ENCODE assay signal across 1 cellular context in the genomic region with DNA sequence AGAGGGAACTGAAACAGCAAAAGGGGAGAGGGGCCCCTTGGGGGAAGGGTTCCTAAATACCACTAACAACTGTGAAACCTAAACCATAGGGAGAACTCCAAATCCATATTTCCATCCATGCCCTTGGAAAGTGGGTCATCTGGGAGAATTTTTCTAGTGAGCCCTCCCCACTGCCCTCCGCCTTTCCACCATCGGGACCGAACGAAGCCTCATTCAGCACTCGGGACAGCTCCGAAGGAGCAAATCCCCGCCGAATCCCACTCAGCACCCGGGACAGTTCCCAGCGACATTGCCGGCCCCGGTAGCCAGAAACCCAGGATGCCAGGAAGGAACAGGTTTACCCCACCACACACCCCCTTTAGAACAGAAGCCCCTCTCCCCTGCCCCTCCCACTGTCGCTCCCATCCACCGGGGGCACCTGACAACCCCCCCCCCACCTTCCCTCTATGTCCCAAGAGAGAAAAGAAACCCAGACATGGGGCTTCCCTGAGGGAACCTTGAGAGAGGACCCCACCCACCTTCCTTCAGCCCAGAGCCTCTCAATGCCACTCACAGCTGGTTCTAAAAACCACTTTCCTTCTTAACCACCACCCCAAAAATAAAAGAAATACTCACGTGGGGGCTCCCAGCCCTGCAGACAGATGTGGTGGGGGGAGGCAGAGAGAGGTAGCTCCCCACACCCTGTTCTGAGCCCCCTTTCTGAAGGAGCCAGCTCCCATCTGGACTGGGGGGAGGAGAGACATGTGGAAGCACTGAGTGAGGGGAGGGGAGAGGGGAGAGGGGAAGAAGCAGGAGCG.
TF ChIP-seq lines count a peak whose summit lies in the region.

No MANE protein-coding gene starts in this region.

TF ChIP-seq in WTC11, 78 proteins besides CTCF, POLR2A, EP300 and RAD21 (continued from another document and continues in another):
- TF ChIP-seq, protein P1, sequence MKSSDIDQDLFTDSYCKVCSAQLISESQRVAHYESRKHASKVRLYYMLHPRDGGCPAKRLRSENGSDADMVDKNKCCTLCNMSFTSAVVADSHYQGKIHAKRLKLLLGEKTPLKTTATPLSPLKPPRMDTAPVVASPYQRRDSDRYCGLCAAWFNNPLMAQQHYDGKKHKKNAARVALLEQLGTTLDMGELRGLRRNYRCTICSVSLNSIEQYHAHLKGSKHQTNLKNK (CRISPR knock-in tag; IDR thresholded peaks at IDR 0.05): no peak
- TF ChIP-seq, protein P2, sequence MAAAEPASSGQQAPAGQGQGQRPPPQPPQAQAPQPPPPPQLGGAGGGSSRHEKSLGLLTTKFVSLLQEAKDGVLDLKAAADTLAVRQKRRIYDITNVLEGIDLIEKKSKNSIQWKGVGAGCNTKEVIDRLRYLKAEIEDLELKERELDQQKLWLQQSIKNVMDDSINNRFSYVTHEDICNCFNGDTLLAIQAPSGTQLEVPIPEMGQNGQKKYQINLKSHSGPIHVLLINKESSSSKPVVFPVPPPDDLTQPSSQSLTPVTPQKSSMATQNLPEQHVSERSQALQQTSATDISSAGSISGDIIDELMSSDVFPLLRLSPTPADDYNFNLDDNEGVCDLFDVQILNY (CRISPR knock-in tag; IDR thresholded peaks at IDR 0.05): peak; percentile 91
- peak; percentile 76; the same call in 1 of the 2 replicates for TF ChIP-seq NR2C2 (CRISPR knock-in tag; IDR thresholded peaks at IDR 0.05)
- TF ChIP-seq KAT7 (CRISPR knock-in tag; IDR thresholded peaks at IDR 0.05; ENCODE audit: borderline replicate concordance): 0 out of 2 replicates have a peak, but pooled peaks have one; percentile 50
- TF ChIP-seq, protein P3, sequence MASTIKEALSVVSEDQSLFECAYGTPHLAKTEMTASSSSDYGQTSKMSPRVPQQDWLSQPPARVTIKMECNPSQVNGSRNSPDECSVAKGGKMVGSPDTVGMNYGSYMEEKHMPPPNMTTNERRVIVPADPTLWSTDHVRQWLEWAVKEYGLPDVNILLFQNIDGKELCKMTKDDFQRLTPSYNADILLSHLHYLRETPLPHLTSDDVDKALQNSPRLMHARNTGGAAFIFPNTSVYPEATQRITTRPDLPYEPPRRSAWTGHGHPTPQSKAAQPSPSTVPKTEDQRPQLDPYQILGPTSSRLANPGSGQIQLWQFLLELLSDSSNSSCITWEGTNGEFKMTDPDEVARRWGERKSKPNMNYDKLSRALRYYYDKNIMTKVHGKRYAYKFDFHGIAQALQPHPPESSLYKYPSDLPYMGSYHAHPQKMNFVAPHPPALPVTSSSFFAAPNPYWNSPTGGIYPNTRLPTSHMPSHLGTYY (CRISPR knock-in tag; IDR thresholded peaks at IDR 0.05): no peak
- peak; percentile 72; the same call in 1 of the 2 replicates for TF ChIP-seq ZNF138 (CRISPR knock-in tag; conservative IDR thresholded peaks at IDR 0.05)
- TF ChIP-seq, protein P4, sequence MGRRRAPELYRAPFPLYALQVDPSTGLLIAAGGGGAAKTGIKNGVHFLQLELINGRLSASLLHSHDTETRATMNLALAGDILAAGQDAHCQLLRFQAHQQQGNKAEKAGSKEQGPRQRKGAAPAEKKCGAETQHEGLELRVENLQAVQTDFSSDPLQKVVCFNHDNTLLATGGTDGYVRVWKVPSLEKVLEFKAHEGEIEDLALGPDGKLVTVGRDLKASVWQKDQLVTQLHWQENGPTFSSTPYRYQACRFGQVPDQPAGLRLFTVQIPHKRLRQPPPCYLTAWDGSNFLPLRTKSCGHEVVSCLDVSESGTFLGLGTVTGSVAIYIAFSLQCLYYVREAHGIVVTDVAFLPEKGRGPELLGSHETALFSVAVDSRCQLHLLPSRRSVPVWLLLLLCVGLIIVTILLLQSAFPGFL (CRISPR knock-in tag; IDR thresholded peaks at IDR 0.05; ENCODE audit: borderline replicate concordance): peak; percentile 98
- TF ChIP-seq, protein P5, sequence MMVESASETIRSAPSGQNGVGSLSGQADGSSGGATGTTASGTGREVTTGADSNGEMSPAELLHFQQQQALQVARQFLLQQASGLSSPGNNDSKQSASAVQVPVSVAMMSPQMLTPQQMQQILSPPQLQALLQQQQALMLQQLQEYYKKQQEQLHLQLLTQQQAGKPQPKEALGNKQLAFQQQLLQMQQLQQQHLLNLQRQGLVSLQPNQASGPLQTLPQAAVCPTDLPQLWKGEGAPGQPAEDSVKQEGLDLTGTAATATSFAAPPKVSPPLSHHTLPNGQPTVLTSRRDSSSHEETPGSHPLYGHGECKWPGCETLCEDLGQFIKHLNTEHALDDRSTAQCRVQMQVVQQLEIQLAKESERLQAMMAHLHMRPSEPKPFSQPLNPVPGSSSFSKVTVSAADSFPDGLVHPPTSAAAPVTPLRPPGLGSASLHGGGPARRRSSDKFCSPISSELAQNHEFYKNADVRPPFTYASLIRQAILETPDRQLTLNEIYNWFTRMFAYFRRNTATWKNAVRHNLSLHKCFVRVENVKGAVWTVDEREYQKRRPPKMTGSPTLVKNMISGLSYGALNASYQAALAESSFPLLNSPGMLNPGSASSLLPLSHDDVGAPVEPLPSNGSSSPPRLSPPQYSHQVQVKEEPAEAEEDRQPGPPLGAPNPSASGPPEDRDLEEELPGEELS (CRISPR knock-in tag; IDR thresholded peaks at IDR 0.05): peak; percentile 99
- TF ChIP-seq ZBTB21 (CRISPR knock-in tag; IDR thresholded peaks at IDR 0.05; ENCODE audit: borderline replicate concordance): peak; percentile 90; the same call in 1 of the 2 replicates
- no peak for TF ChIP-seq ZNF416 (CRISPR knock-in tag; IDR thresholded peaks at IDR 0.05)
- TF ChIP-seq PRRX2 (CRISPR knock-in tag; IDR thresholded peaks at IDR 0.05): 0 out of 2 replicates have a peak, but pooled peaks have one; percentile 47
- TF ChIP-seq, protein P6, sequence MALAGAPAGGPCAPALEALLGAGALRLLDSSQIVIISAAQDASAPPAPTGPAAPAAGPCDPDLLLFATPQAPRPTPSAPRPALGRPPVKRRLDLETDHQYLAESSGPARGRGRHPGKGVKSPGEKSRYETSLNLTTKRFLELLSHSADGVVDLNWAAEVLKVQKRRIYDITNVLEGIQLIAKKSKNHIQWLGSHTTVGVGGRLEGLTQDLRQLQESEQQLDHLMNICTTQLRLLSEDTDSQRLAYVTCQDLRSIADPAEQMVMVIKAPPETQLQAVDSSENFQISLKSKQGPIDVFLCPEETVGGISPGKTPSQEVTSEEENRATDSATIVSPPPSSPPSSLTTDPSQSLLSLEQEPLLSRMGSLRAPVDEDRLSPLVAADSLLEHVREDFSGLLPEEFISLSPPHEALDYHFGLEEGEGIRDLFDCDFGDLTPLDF (CRISPR knock-in tag; IDR thresholded peaks at IDR 0.05): peak; percentile 96
- TF ChIP-seq ZNF263 (CRISPR knock-in tag; IDR thresholded peaks at IDR 0.05; ENCODE audit: low read depth): no peak
- peak; percentile 97 for TF ChIP-seq TP53 (CRISPR knock-in tag; IDR thresholded peaks at IDR 0.05)
- TF ChIP-seq ZNF423 (CRISPR knock-in tag; IDR thresholded peaks at IDR 0.05): peak; percentile 57; the same call in 1 of the 2 replicates
- TF ChIP-seq SMAD3 (CRISPR knock-in tag; IDR thresholded peaks at IDR 0.05; ENCODE audit: borderline replicate concordance): peak; percentile 96
- peak; percentile 97 for TF ChIP-seq ZNF232 (CRISPR knock-in tag; IDR thresholded peaks at IDR 0.05)
- TF ChIP-seq OVOL2 (CRISPR knock-in tag; IDR thresholded peaks at IDR 0.05; ENCODE audit: borderline replicate concordance): no peak
- TF ChIP-seq, protein P7, sequence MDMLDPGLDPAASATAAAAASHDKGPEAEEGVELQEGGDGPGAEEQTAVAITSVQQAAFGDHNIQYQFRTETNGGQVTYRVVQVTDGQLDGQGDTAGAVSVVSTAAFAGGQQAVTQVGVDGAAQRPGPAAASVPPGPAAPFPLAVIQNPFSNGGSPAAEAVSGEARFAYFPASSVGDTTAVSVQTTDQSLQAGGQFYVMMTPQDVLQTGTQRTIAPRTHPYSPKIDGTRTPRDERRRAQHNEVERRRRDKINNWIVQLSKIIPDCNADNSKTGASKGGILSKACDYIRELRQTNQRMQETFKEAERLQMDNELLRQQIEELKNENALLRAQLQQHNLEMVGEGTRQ (CRISPR knock-in tag; IDR thresholded peaks at IDR 0.05): peak; percentile 50; the same call in 1 of the 2 replicates
- TF ChIP-seq, protein P8, sequence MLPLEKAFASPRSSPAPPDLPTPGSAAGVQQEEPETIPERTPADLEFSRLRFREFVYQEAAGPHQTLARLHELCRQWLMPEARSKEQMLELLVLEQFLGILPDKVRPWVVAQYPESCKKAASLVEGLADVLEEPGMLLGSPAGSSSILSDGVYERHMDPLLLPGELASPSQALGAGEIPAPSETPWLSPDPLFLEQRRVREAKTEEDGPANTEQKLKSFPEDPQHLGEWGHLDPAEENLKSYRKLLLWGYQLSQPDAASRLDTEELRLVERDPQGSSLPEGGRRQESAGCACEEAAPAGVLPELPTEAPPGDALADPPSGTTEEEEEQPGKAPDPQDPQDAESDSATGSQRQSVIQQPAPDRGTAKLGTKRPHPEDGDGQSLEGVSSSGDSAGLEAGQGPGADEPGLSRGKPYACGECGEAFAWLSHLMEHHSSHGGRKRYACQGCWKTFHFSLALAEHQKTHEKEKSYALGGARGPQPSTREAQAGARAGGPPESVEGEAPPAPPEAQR (CRISPR knock-in tag; IDR thresholded peaks at IDR 0.05): peak; percentile 91
- no peak for TF ChIP-seq NFATC4 (CRISPR knock-in tag; IDR thresholded peaks at IDR 0.05)
- peak; percentile 95 for TF ChIP-seq ETV6 (CRISPR knock-in tag; IDR thresholded peaks at IDR 0.05)
- TF ChIP-seq ZNF671 (CRISPR knock-in tag; IDR thresholded peaks at IDR 0.05): peak; percentile 60; the same call in 1 of the 2 replicates
- TF ChIP-seq, protein P9, sequence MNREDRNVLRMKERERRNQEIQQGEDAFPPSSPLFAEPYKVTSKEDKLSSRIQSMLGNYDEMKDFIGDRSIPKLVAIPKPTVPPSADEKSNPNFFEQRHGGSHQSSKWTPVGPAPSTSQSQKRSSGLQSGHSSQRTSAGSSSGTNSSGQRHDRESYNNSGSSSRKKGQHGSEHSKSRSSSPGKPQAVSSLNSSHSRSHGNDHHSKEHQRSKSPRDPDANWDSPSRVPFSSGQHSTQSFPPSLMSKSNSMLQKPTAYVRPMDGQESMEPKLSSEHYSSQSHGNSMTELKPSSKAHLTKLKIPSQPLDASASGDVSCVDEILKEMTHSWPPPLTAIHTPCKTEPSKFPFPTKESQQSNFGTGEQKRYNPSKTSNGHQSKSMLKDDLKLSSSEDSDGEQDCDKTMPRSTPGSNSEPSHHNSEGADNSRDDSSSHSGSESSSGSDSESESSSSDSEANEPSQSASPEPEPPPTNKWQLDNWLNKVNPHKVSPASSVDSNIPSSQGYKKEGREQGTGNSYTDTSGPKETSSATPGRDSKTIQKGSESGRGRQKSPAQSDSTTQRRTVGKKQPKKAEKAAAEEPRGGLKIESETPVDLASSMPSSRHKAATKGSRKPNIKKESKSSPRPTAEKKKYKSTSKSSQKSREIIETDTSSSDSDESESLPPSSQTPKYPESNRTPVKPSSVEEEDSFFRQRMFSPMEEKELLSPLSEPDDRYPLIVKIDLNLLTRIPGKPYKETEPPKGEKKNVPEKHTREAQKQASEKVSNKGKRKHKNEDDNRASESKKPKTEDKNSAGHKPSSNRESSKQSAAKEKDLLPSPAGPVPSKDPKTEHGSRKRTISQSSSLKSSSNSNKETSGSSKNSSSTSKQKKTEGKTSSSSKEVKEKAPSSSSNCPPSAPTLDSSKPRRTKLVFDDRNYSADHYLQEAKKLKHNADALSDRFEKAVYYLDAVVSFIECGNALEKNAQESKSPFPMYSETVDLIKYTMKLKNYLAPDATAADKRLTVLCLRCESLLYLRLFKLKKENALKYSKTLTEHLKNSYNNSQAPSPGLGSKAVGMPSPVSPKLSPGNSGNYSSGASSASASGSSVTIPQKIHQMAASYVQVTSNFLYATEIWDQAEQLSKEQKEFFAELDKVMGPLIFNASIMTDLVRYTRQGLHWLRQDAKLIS (CRISPR knock-in tag; IDR thresholded peaks at IDR 0.05; ENCODE audit: borderline replicate concordance): peak; percentile 91
- peak; percentile 68; the same call in 1 of the 2 replicates for TF ChIP-seq SP1 (CRISPR knock-in tag; conservative IDR thresholded peaks at IDR 0.05)
- TF ChIP-seq RORB (CRISPR knock-in tag; IDR thresholded peaks at IDR 0.05): no peak
- peak; percentile 99 for TF ChIP-seq TEAD1 (CRISPR knock-in tag; IDR thresholded peaks at IDR 0.05)
- peak; percentile 97 for TF ChIP-seq TEAD4 (CRISPR knock-in tag; IDR thresholded peaks at IDR 0.05)
- TF ChIP-seq, protein P10, sequence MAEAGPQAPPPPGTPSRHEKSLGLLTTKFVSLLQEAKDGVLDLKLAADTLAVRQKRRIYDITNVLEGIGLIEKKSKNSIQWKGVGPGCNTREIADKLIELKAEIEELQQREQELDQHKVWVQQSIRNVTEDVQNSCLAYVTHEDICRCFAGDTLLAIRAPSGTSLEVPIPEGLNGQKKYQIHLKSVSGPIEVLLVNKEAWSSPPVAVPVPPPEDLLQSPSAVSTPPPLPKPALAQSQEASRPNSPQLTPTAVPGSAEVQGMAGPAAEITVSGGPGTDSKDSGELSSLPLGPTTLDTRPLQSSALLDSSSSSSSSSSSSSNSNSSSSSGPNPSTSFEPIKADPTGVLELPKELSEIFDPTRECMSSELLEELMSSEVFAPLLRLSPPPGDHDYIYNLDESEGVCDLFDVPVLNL (CRISPR knock-in tag; IDR thresholded peaks at IDR 0.05; ENCODE audit: borderline replicate concordance, low read depth): peak; percentile 93
- TF ChIP-seq ZNF317 (CRISPR knock-in tag; IDR thresholded peaks at IDR 0.05; ENCODE audit: borderline replicate concordance, low read depth): peak; percentile 67; the same call in 1 of the 2 replicates
- no peak for TF ChIP-seq FOXJ3 (CRISPR knock-in tag; IDR thresholded peaks at IDR 0.05; ENCODE audit: borderline replicate concordance)
- TF ChIP-seq, protein P11, sequence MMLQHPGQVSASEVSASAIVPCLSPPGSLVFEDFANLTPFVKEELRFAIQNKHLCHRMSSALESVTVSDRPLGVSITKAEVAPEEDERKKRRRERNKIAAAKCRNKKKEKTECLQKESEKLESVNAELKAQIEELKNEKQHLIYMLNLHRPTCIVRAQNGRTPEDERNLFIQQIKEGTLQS (CRISPR knock-in tag; conservative IDR thresholded peaks at IDR 0.05): no peak
- peak; percentile 93 for TF ChIP-seq FOXK1 (CRISPR knock-in tag; IDR thresholded peaks at IDR 0.05)
- TF ChIP-seq, protein P12, sequence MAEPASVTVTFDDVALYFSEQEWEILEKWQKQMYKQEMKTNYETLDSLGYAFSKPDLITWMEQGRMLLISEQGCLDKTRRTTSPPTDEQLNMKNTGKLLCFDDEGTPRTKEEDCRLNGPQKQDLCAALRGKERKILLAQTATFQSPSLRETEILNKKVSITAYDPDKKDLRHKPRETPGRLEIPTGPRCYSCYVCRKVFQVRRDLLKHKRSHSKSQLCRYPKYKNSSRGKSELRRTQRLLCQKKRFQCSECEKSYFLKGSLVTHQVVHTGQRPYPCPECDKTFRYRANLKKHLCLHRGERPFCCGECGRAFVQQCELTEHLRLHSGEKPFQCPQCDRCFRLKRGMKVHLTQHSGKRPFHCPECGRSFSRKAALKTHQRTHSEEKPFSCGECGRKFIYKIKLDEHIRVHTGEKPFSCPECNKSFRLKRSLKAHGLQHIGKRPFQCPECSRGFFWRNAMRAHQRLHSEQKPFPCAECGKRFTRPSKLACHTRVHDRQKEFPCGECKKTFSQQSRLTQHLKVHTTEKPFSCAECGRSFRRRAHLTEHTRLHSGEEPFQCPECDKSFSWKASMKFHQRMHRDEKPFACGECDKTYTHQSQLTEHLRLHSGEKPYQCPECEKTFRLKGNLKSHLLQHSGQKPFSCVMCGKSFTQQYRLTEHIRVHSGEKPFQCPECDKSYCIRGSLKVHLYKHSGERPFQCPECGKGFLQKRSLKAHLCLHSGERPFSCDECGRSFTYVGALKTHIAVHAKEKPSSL (CRISPR knock-in tag; conservative IDR thresholded peaks at IDR 0.05): no peak
- TF ChIP-seq, protein P13, sequence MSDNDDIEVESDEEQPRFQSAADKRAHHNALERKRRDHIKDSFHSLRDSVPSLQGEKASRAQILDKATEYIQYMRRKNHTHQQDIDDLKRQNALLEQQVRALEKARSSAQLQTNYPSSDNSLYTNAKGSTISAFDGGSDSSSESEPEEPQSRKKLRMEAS (CRISPR knock-in tag; IDR thresholded peaks at IDR 0.05): peak; percentile 71; the same call in 1 of the 2 replicates
- no peak for TF ChIP-seq HMGA2 (CRISPR knock-in tag; IDR thresholded peaks at IDR 0.05)
- peak; percentile 83; the same call in 1 of the 2 replicates for TF ChIP-seq ZNF396 (CRISPR knock-in tag; IDR thresholded peaks at IDR 0.05; ENCODE audit: borderline replicate concordance)
- peak; percentile 94 for TF ChIP-seq RELA (CRISPR knock-in tag; IDR thresholded peaks at IDR 0.05; ENCODE audit: borderline replicate concordance)
